ENCODE assay signal across 1 cellular context in the genomic region with DNA sequence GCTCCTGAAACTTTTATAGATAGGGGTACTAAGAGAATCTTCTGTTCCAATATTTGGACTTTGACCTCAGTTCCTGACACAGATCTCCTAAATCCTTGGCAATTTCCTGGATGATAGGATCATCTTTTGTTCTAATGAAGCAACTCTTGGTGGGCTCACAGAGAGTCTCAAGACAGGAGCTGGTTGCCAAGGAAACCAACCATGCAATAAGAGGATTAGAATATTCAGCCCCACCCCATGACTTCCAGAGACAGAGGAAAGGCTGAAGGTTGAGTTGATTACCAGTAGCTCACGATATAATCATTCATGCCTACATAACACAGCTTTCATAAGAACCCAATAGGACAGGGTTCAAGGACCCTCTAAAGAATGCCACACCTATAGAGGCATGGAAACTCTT.
TF ChIP-seq lines count a peak whose summit lies in the region.

No MANE protein-coding gene starts in this region.

TF ChIP-seq in K562, 482 proteins besides CTCF, POLR2A, EP300 and RAD21 (continued from another document):
- TF ChIP-seq, protein P1, sequence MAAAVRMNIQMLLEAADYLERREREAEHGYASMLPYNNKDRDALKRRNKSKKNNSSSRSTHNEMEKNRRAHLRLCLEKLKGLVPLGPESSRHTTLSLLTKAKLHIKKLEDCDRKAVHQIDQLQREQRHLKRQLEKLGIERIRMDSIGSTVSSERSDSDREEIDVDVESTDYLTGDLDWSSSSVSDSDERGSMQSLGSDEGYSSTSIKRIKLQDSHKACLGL (CRISPR knock-in tag; IDR thresholded peaks at IDR 0.05; ENCODE audit: borderline replicate concordance, poor library complexity, severe bottlenecking): no peak
- TF ChIP-seq MTA2 (IDR thresholded peaks at IDR 0.05; ENCODE audit: low read depth) (no peak), RFX1 (IDR thresholded peaks at IDR 0.05) (peak; percentile 15; the same call in 1 of the 2 replicates), CHD2 (IDR thresholded peaks at IDR 0.05; ENCODE audit: low read depth, low read length) (no peak), RBM22 (IDR thresholded peaks at IDR 0.05; ENCODE audit: low read depth, low read length, poor library complexity, severe bottlenecking) (no peak), ETV6 (IDR thresholded peaks at IDR 0.05; ENCODE audit: borderline replicate concordance in 1 of 2, low read depth in 2 of 2, low read length in 1 of 2) (no peak), ETV6 (CRISPR knock-in tag; IDR thresholded peaks at IDR 0.05; ENCODE audit: borderline replicate concordance) (no peak), BRD9 (IDR thresholded peaks at IDR 0.05; ENCODE audit: low read depth, partially characterized antibody) (no peak)
